In genomic region chr6:109477725-109478124, GRCh38 we compare ENCODE assay signal across 10 cellular contexts. TPM values are rescaled to one million over a fixed set of nuclear protein-coding genes. Genes with fewer than 3 reads are reported as not detected.
DNase-seq lines count a peak whose midpoint lies in the region; ATAC-seq, FAIRE-seq and TF ChIP-seq lines count a peak whose summit lies in the region.
"Had no signal": no experiment of that assay in that cellular context is flagged by ENCODE, and none has a peak within 500 bp of the region (broad histone marks: within the 10 kb centered on the region; RNA-seq: fewer than 3 reads in every experiment).

No MANE protein-coding gene starts in this region.

- H2AFZ ChIP-seq in IMR-90 (replicated peaks; ENCODE audit: low read length, poor library complexity) (no peak overlapping the region), H1 (ENCODE audit: low read length) (no peak overlapping the region)

- H3K56ac ChIP-seq in IMR-90 (ENCODE audit: extremely low read depth, insufficient read depth, low read length), result no peak overlapping the region
- H3K56ac ChIP-seq in H1 (replicated peaks; ENCODE audit: insufficient read length, low read depth, low read length), result no peak overlapping the region

- H3K9me3 ChIP-seq in IMR-90 (ENCODE audit: control insufficient read depth, insufficient read depth, low read length) (no peaks in the 10 kb centered on the region), H1 (ENCODE audit: insufficient read depth in 2 of 2, low read depth in 1 of 2, low read length in 1 of 2) (no peaks in the 10 kb centered on the region)

- no peak for TF ChIP-seq CTCF in AG10803 (conservative IDR thresholded peaks at IDR 0.05; ENCODE audit: low read length)
- no peak for TF ChIP-seq CTCF in IMR-90 (conservative IDR thresholded peaks at IDR 0.05; ENCODE audit: low read depth, low read length)
- TF ChIP-seq CTCF in H1 (IDR thresholded peaks at IDR 0.05; ENCODE audit: control extremely low read depth in 1 of 3, insufficient read depth in 1 of 3, low read depth in 1 of 3, low read length in 3 of 3), result no peak

- intact Hi-C loops in IMR-90 (cut with micrococcal nuclease), result no loop called here

- no peak for FAIRE-seq in H1 (lab: Jason Lieb, UNC)

- dilution Hi-C loops in IMR-90 (cut with HindIII; ENCODE audit: low sequenced_read_pairs, unreplicated experiment), result no loop called here

- H2BK15ac ChIP-seq in IMR-90 (ENCODE audit: low read depth, low read length) (no peak overlapping the region), H1 (ENCODE audit: low read length) (no peak overlapping the region)

- no peak overlapping the region for H4K91ac ChIP-seq in IMR-90 (ENCODE audit: insufficient read depth, low read depth, low read length)
- H4K91ac ChIP-seq in H1 (replicated peaks; ENCODE audit: insufficient read length, low read length), result no peak overlapping the region

- H3K4me2 ChIP-seq in IMR-90 (ENCODE audit: low read depth, low read length) (no peak overlapping the region), H1 (ENCODE audit: insufficient read depth in 1 of 2, low read depth in 2 of 2, low read length in 2 of 2) (peak overlapping the region; percentile 34 to 72; a peak in 3 of 4 replicates)

- H3K27ac ChIP-seq in IMR-90 (ENCODE audit: insufficient read depth, low read length) (no peak overlapping the region), H1 (ENCODE audit: low read depth, low read length) (no peak overlapping the region; the same call in 1 of the 2 replicates)

- H4K20me1 ChIP-seq in IMR-90 (ENCODE audit: insufficient read depth, low read length), result peaks cover 7% of the 10 kb centered on the region; the same call in 1 of the 2 replicates
- H4K20me1 ChIP-seq in H1 (replicated peaks in 1 of 2; ENCODE audit: control insufficient read depth in 1 of 2, insufficient read depth in 2 of 2, low read length in 2 of 2), result peaks cover 4 to 21% of the 10 kb centered on the region in 2 experiments

- H3K27me3 ChIP-seq in IMR-90 (ENCODE audit: control insufficient read depth, insufficient read depth, low read length) (no peaks in the 10 kb centered on the region), H1 (replicated peaks in 1 of 4; ENCODE audit: control insufficient read depth in 3 of 4, extremely low read depth in 1 of 4, insufficient read depth in 3 of 4, low read length in 3 of 4) (no peaks in the 10 kb centered on the region)

- peaks cover 20 to 76% of the 10 kb centered on the region in 2 experiments for H3K79me2 ChIP-seq in H1 (ENCODE audit: control insufficient read depth in 1 of 2, insufficient read depth in 2 of 2, low read length in 2 of 2)

- H3K9me1 ChIP-seq in IMR-90 (ENCODE audit: insufficient read depth, low read length), result peaks cover 11% of the 10 kb centered on the region

- H4K5ac ChIP-seq in IMR-90 (ENCODE audit: low read depth, low read length), result no peak overlapping the region
- no peak overlapping the region for H4K5ac ChIP-seq in H1 (ENCODE audit: insufficient read length, low read depth, low read length)

- DNase-seq in AG10803 (ENCODE audit: low read depth) (no peak), IMR-90 (no peak), H1 (ENCODE audit: low read depth in 1 of 2, low spot score in 2 of 2) (no peak), NAMALWA (ENCODE audit: low spot score) (no peak), foreskin melanocyte (no peak), NCI-H1048 (lab: John Stamatoyannopoulos, UW) (no peak)
- DNase-seq in activated CD4-positive, alpha-beta T cell treated with anti-CD3 and anti-CD28 coated beads, Interleukin-2, amount 50 U/mL, for 4 hours, result no peak
- DNase-seq: COR-L47 had no signal

- H3K23ac ChIP-seq in IMR-90 (ENCODE audit: low read depth, low read length) (peak overlapping the region; percentile 56; the same call in 1 of the 2 replicates), H1 (ENCODE audit: insufficient read length) (no peak overlapping the region)

- H2BK5ac ChIP-seq in IMR-90 (ENCODE audit: low read depth, low read length, poor library complexity, severe bottlenecking) (no peak overlapping the region), H1 (ENCODE audit: low read depth, low read length) (no peak overlapping the region)

- TF ChIP-seq EP300 in H1 (IDR thresholded peaks at IDR 0.05; ENCODE audit: borderline replicate concordance in 1 of 2, low read depth in 2 of 2, low read length in 2 of 2), result no peak

- CTCF ChIA-PET in IMR-90 (lab: Yijun Ruan, JAX) (no interaction called here), H1 (lab: Charles Lee; ENCODE audit: partially characterized antibody) (no interaction called here)

- H3K23me2 ChIP-seq in H1 (ENCODE audit: low read depth, low read length), result 0 out of 2 replicates have a peak, but pooled peaks cover 5% of the 10 kb centered on the region

- H3K4me3 ChIP-seq in AG10803 (ENCODE audit: low read length) (peak overlapping the region; percentile 26), IMR-90 (ENCODE audit: insufficient read depth, low read depth, low read length) (no peak overlapping the region), H1 (ENCODE audit: extremely low read depth in 1 of 4, insufficient read depth in 2 of 4, low read depth in 3 of 4, low read length in 4 of 4) (peak overlapping the region in 2 of 4 experiments; percentile 6 to 48; a peak in 3 of 8 replicates)

- H4K8ac ChIP-seq in IMR-90 (ENCODE audit: low read depth in 2 of 2, low read length in 2 of 2) (no peak overlapping the region), H1 (ENCODE audit: extremely low read depth, insufficient read depth, low read length) (no peak overlapping the region)

- no peak overlapping the region for H3K14ac ChIP-seq in IMR-90 (replicated peaks; ENCODE audit: low read depth, low read length)
- H3K14ac ChIP-seq in H1 (ENCODE audit: insufficient read length), result no peak overlapping the region

- no peak overlapping the region for H2AK9ac ChIP-seq in IMR-90 (replicated peaks; ENCODE audit: low read depth, low read length, poor library complexity)

- H3K36me3 ChIP-seq in IMR-90 (ENCODE audit: control insufficient read depth, insufficient read depth, low read length), result peaks cover 30% of the 10 kb centered on the region
- H3K36me3 ChIP-seq in H1 (ENCODE audit: control insufficient read depth in 2 of 4, insufficient read depth in 4 of 4, low read length in 3 of 4), result peaks cover 15 to 76% (median 51%) of the 10 kb centered on the region in 4 experiments

- peak; percentile 54 for ATAC-seq in GM19438 (IDR thresholded peaks at IDR 0.05; ENCODE audit: low read depth, unreplicated experiment)
- no peak for ATAC-seq in IMR-90 (ENCODE audit: low read depth)
- ATAC-seq: esophagus mucosa had no signal

- H3K4ac ChIP-seq in IMR-90 (ENCODE audit: low read depth, low read length), result no peak overlapping the region
- H3K4ac ChIP-seq in H1 (replicated peaks; ENCODE audit: insufficient read length, low read depth, low read length), result no peak overlapping the region

- POLR2A ChIA-PET in IMR-90 (lab: Charles Lee; ENCODE audit: unreplicated experiment), result no interaction called here
- POLR2A ChIA-PET in H1 (lab: Charles Lee; ENCODE audit: partially characterized antibody), result interaction anchor here (1.6 kb wide), 1 partner anchor 20 kb away, joined by 7 read pairs; no protein-coding TSS in a partner anchor

- H3K4me1 ChIP-seq in IMR-90 (ENCODE audit: control insufficient read depth, insufficient read depth, low read length) (peaks cover 7% of the 10 kb centered on the region), H1 (replicated peaks in 1 of 4; ENCODE audit: control insufficient read depth in 3 of 4, insufficient read depth in 4 of 4, low read length in 3 of 4) (peaks cover 2 to 15% (median 3%) of the 10 kb centered on the region in 4 experiments; a peak in 4 of 7 replicates)

- WGBS in IMR-90 (ENCODE audit: extremely low coverage in 2 of 2, insufficient read length in 1 of 2), 2 experiments, result no CpG with 5 or more reads among the region's 2 CpGs
- 76% methylated on average over 2 of the region's 2 CpGs; no CpG with 5 or more reads in 1 of the 2 experiments for WGBS in H1 (ENCODE audit: extremely low coverage in 1 of 2, insufficient coverage in 1 of 2, insufficient read length in 1 of 2, insufficient replicate concordance in 2 of 2, low coverage in 1 of 2, low lambda C conversion rate in 2 of 2, missing lambda C conversion rate in 1 of 2), 2 experiments

- H3K9ac ChIP-seq in IMR-90 (ENCODE audit: low read depth, low read length) (no peak overlapping the region), H1 (replicated peaks in 1 of 4; ENCODE audit: extremely low read depth in 1 of 4, low read depth in 3 of 4, low read length in 3 of 4) (no peak overlapping the region; a peak in 1 of 7 replicates)

- H2BK20ac ChIP-seq in IMR-90 (ENCODE audit: low read depth, low read length), result no peak overlapping the region
- H2BK20ac ChIP-seq in H1 (ENCODE audit: low read length), result no peak overlapping the region

- H2BK120ac ChIP-seq in IMR-90 (ENCODE audit: low read depth, low read length) (no peak overlapping the region), H1 (replicated peaks; ENCODE audit: low read depth, low read length) (no peak overlapping the region)

- H3K18ac ChIP-seq in IMR-90 (ENCODE audit: low read depth, low read length) (no peak overlapping the region), H1 (ENCODE audit: extremely low read depth, low read length) (no peak overlapping the region)

- H3K79me1 ChIP-seq in IMR-90 (ENCODE audit: low read depth in 1 of 2, low read length in 2 of 2) (peaks cover 52 to 60% of the 10 kb centered on the region in 2 experiments), H1 (ENCODE audit: low read depth, low read length) (peaks cover 13% of the 10 kb centered on the region)

- TF ChIP-seq RAD21 in IMR-90 (IDR thresholded peaks at IDR 0.05; ENCODE audit: low read length) (no peak), H1 (IDR thresholded peaks at IDR 0.05 in 1 of 2, conservative IDR thresholded peaks at IDR 0.05 in 1 of 2; ENCODE audit: low read depth in 2 of 2, low read length in 2 of 2) (no peak)

- no peak overlapping the region for H2BK12ac ChIP-seq in H1 (ENCODE audit: low read depth, low read length)

- in situ Hi-C loops in IMR-90 (cut with MboI; ENCODE audit: low sequenced_read_pairs), result no loop called here

- H2AK5ac ChIP-seq in IMR-90 (ENCODE audit: low read depth, low read length), result no peak overlapping the region
- no peak overlapping the region; the same call in 1 of the 2 replicates for H2AK5ac ChIP-seq in H1 (ENCODE audit: low read depth, low read length)

- TF ChIP-seq POLR2A in IMR-90 (IDR thresholded peaks at IDR 0.05; ENCODE audit: low read depth, low read length) (no peak), H1 (IDR thresholded peaks at IDR 0.05; ENCODE audit: control extremely low read depth in 1 of 2, low read depth in 2 of 2, low read length in 2 of 2) (no peak)

- BruUV-seq in IMR-90 (replicated peaks; lab: Mats Ljungman, UMichigan), result no TSS peak

RNA-seq across cellular contexts. Expression of gene ZBTB24, which starts 5.3 kb away (rescaled TPM):
- total RNA-seq in IMR-90 (2012; rRNA removed), result 7.9 and 10.3 TPM in 2 replicates
- polyA plus RNA-seq in IMR-90 (2012; rRNA removed) (2.1 and 2.3 TPM in 2 replicates), H1 (2011; rRNA removed) (5.9 and 7.5 TPM in 2 replicates)
- 0.63 and 0.75 TPM in 2 replicates for polyA plus RNA-seq in IMR-90 (2012; cell fraction: cytosol; rRNA removed)
- 1.1 and 2.2 TPM in 2 replicates for polyA plus RNA-seq in IMR-90 (2012; cell fraction: nucleus; rRNA removed; ENCODE audit: low replicate concordance)
- total RNA-seq in H1 (2021; fragmentation: NEBNext Ultra II Directional; extraction: Animal tissue kit (Norgen Biotek cat#: 25700)), result 20.5 and 21.0 TPM in 2 replicates
- polyA plus RNA-seq in H1 (2011; cell fraction: cytosol; rRNA removed), result 7.7 TPM
- 6.5 TPM for polyA plus RNA-seq in H1 (2011; cell fraction: nucleus; rRNA removed)
- 8.0 to 12.5 TPM (median 9.3 TPM) in 4 replicates for polyA plus RNA-seq in H1 (2012, experiment 1 of 2)
- 1.4 TPM for polyA plus RNA-seq in H1 (2012, experiment 2 of 2)
- polyA plus RNA-seq in H1 (2013, experiment 1 of 2), result 10.2 TPM
- polyA plus RNA-seq in H1 (2013, experiment 2 of 2), result 9.3 TPM
- 17.3 and 22.3 TPM in 2 replicates for polyA minus RNA-seq in H1 (2011; rRNA and poly(A)+ RNA removed)
- polyA minus RNA-seq in H1 (2011; cell fraction: cytosol; rRNA and poly(A)+ RNA removed), result 12.2 TPM
- polyA minus RNA-seq in H1 (2011; cell fraction: nucleus; rRNA and poly(A)+ RNA removed), result 14.7 TPM

RNA-seq across cellular contexts. Expression of gene MICAL1, which starts 22.2 kb away (rescaled TPM):
- 28.6 and 30.5 TPM in 2 replicates for total RNA-seq in IMR-90 (2012; rRNA removed)
- polyA plus RNA-seq in IMR-90 (2012; rRNA removed) (57.1 and 59.1 TPM in 2 replicates), H1 (2011; rRNA removed) (42.5 and 61.9 TPM in 2 replicates)
- 24.7 and 32.0 TPM in 2 replicates for polyA plus RNA-seq in IMR-90 (2012; cell fraction: cytosol; rRNA removed)
- 387 and 626 TPM in 2 replicates for polyA plus RNA-seq in IMR-90 (2012; cell fraction: nucleus; rRNA removed; ENCODE audit: low replicate concordance)
- total RNA-seq in H1 (2021; fragmentation: NEBNext Ultra II Directional; extraction: Animal tissue kit (Norgen Biotek cat#: 25700)), result 51.3 and 55.4 TPM in 2 replicates
- polyA plus RNA-seq in H1 (2011; cell fraction: cytosol; rRNA removed), result 64.0 TPM
- polyA plus RNA-seq in H1 (2011; cell fraction: nucleus; rRNA removed), result 305 TPM
- 47.2 to 66.8 TPM (median 61.2 TPM) in 4 replicates for polyA plus RNA-seq in H1 (2012, experiment 1 of 2)
- 36.4 TPM for polyA plus RNA-seq in H1 (2012, experiment 2 of 2)
- 34.3 TPM for polyA plus RNA-seq in H1 (2013, experiment 1 of 2)
- polyA plus RNA-seq in H1 (2013, experiment 2 of 2), result 30.6 TPM
- 38.4 and 38.6 TPM in 2 replicates for polyA minus RNA-seq in H1 (2011; rRNA and poly(A)+ RNA removed)
- polyA minus RNA-seq in H1 (2011; cell fraction: cytosol; rRNA and poly(A)+ RNA removed), result 27.2 TPM
- 63.9 TPM for polyA minus RNA-seq in H1 (2011; cell fraction: nucleus; rRNA and poly(A)+ RNA removed)

RNA-seq across cellular contexts. Expression of gene SMPD2, which starts 37.2 kb away (rescaled TPM):
- 8.3 and 9.0 TPM in 2 replicates for total RNA-seq in IMR-90 (2012; rRNA removed)
- 7.1 and 7.7 TPM in 2 replicates for polyA plus RNA-seq in IMR-90 (2012; rRNA removed)
- polyA plus RNA-seq in IMR-90 (2012; cell fraction: cytosol; rRNA removed), result 5.2 and 6.0 TPM in 2 replicates
- polyA plus RNA-seq in IMR-90 (2012; cell fraction: nucleus; rRNA removed; ENCODE audit: low replicate concordance), result 18.1 and 25.2 TPM in 2 replicates
- 10.5 and 11.5 TPM in 2 replicates for total RNA-seq in H1 (2021; fragmentation: NEBNext Ultra II Directional; extraction: Animal tissue kit (Norgen Biotek cat#: 25700))
- polyA plus RNA-seq in H1 (2011; rRNA removed), result 15.6 and 17.2 TPM in 2 replicates
- 12.7 TPM for polyA plus RNA-seq in H1 (2011; cell fraction: cytosol; rRNA removed)
- polyA plus RNA-seq in H1 (2011; cell fraction: nucleus; rRNA removed), result 22.3 TPM
- 9.5 to 13.6 TPM (median 12.0 TPM) in 4 replicates for polyA plus RNA-seq in H1 (2012, experiment 1 of 2)
- polyA plus RNA-seq in H1 (2012, experiment 2 of 2), result 18.2 TPM
- 7.7 TPM for polyA plus RNA-seq in H1 (2013, experiment 1 of 2)
- 7.4 TPM for polyA plus RNA-seq in H1 (2013, experiment 2 of 2)
- polyA minus RNA-seq in H1 (2011; rRNA and poly(A)+ RNA removed), result 19.4 and 23.2 TPM in 2 replicates
- polyA minus RNA-seq in H1 (2011; cell fraction: cytosol; rRNA and poly(A)+ RNA removed), result 12.9 TPM
- 29.9 TPM for polyA minus RNA-seq in H1 (2011; cell fraction: nucleus; rRNA and poly(A)+ RNA removed)

RNA-seq across cellular contexts. Expression of gene PPIL6, which starts 37.3 kb away (rescaled TPM):
- total RNA-seq in IMR-90 (2012; rRNA removed), result 0.18 and 1.4 TPM in 2 replicates
- polyA plus RNA-seq in IMR-90 (2012; rRNA removed) (0.07 and 0.15 TPM in 2 replicates), H1 (2011; rRNA removed) (0.19 and 0.42 TPM in 2 replicates)
- 0.09 and 0.12 TPM in 2 replicates for polyA plus RNA-seq in IMR-90 (2012; cell fraction: cytosol; rRNA removed)
- polyA plus RNA-seq in IMR-90 (2012; cell fraction: nucleus; rRNA removed; ENCODE audit: low replicate concordance), result 0.06 and 0.09 TPM in 2 replicates
- total RNA-seq in H1 (2021; fragmentation: NEBNext Ultra II Directional; extraction: Animal tissue kit (Norgen Biotek cat#: 25700)), result 1.3 and 1.5 TPM in 2 replicates
- 0.84 TPM for polyA plus RNA-seq in H1 (2011; cell fraction: cytosol; rRNA removed)
- polyA plus RNA-seq in H1 (2011; cell fraction: nucleus; rRNA removed), result 0.39 TPM
- polyA plus RNA-seq in H1 (2012, experiment 1 of 2), result 0.44 to 1.5 TPM (median 0.61 TPM) in 4 replicates
- polyA plus RNA-seq in H1 (2012, experiment 2 of 2), result 0.13 TPM
- polyA plus RNA-seq in H1 (2013, experiment 1 of 2), result 0.55 TPM
- 0.40 TPM for polyA plus RNA-seq in H1 (2013, experiment 2 of 2)
- 1.1 TPM in 1 of 2 replicates, not detected in the other for polyA minus RNA-seq in H1 (2011; rRNA and poly(A)+ RNA removed)
- polyA minus RNA-seq in H1 (2011; cell fraction: cytosol; rRNA and poly(A)+ RNA removed), result not detected
- polyA minus RNA-seq in H1 (2011; cell fraction: nucleus; rRNA and poly(A)+ RNA removed), result 1.9 TPM
